ENCODE assay signal across 13 cellular contexts in genomic region chr1:23273450-23274133, GRCh38. TPM values are rescaled to one million over a fixed set of nuclear protein-coding genes. Genes with fewer than 3 reads are reported as not detected.
DNase-seq lines count a peak whose midpoint lies in the region; ATAC-seq, FAIRE-seq and TF ChIP-seq lines count a peak whose summit lies in the region.
"Had no signal": no experiment of that assay in that cellular context is flagged by ENCODE, and none has a peak within 500 bp of the region (broad histone marks: within the 10 kb centered on the region; RNA-seq: fewer than 3 reads in every experiment).

No MANE protein-coding gene starts in this region.

- peak overlapping the region; percentile 43 for H3K4me2 ChIP-seq in A549

- peaks cover 61% of the 10 kb centered on the region for H3K4me1 ChIP-seq in A549
- peaks cover 8% of the 10 kb centered on the region for H3K4me1 ChIP-seq in adipocyte (ENCODE audit: control insufficient read depth, insufficient read depth, low read length)
- H3K4me1 ChIP-seq in heart left ventricle = no peaks in the 10 kb centered on the region

- H3K4me3 ChIP-seq in A549 = no peak overlapping the region
- no peak overlapping the region for H3K4me3 ChIP-seq in adipocyte (ENCODE audit: low read length)
- no peak overlapping the region for H3K4me3 ChIP-seq in heart left ventricle
- H3K4me3 ChIP-seq: lower lobe of right lung had no signal

- DNase-seq in A549 (ENCODE audit: low read depth in 1 of 2, low spot score in 1 of 2) (peak; percentile 28 to 88), HFFc6 (peak; percentile 84), adipocyte (ENCODE audit: low read depth) (peak; percentile 76), foreskin melanocyte (peak; percentile 80), NCI-H2029 treated with DMSO at 0.1 percent for 48 hours (lab: John Stamatoyannopoulos, UW) (no peak), GM10248 (ENCODE audit: extremely low spot score) (no peak), NCI-H1048 (lab: John Stamatoyannopoulos, UW) (no peak), heart left ventricle (no peak)
- DNase-seq: lower lobe of right lung, NCI-H1105 treated with DMSO at 0.1 percent for 48 hours had no signal

- H3K36me3 Mint-ChIP-seq in HFFc6 (ENCODE audit: low read depth) = peaks cover 6% of the 10 kb centered on the region

- TF ChIP-seq POLR2A in A549 (IDR thresholded peaks at IDR 0.05; ENCODE audit: low read length) = no peak
- no peak for TF ChIP-seq POLR2A in heart left ventricle (IDR thresholded peaks at IDR 0.05)

- H3K9me3 ChIP-seq in A549 (no peaks in the 10 kb centered on the region), adipocyte (ENCODE audit: control insufficient read depth, low read length) (no peaks in the 10 kb centered on the region), heart left ventricle (no peaks in the 10 kb centered on the region)
- H3K9me3 ChIP-seq: lower lobe of right lung had no signal

- H3K27ac ChIP-seq in A549 (peak overlapping the region; percentile 74 to 83), heart left ventricle (no peak overlapping the region)
- H3K27ac ChIP-seq: lower lobe of right lung had no signal

- POLR2A ChIA-PET in A549 (lab: Yijun Ruan, JAX) (no interaction called here), GM10248 (lab: Yijun Ruan, JAX) (no interaction called here)

- WGBS in A549 (ENCODE audit: missing lambda C conversion rate) = 30% methylated on average over 8 of the region's 8 CpGs
- WGBS in heart left ventricle, 4 donors = 84 to 92% (median 86%) methylated on average over 8 of the region's 8 CpGs

- no peak for FAIRE-seq in A549 (lab: Jason Lieb, UNC)
- FAIRE-seq: H1 had no signal

- H3K9me3 Mint-ChIP-seq in HFFc6 = no peaks in the 10 kb centered on the region

- peaks cover 51% of the 10 kb centered on the region for H3K4me1 Mint-ChIP-seq in HFFc6 (ENCODE audit: low read depth)

- intact Hi-C loops in heart left ventricle (cut with DNase I) = loop anchor here in 7 of 10 donors (5.0 to 10.0 kb wide), 7 partner anchors 41 to 299 kb away; partner anchors contain the start of genes LACTBL1 (in 4 of the 7) and HTR1D (in 3 of the 7)

- H3K27me3 ChIP-seq in adipocyte (replicated peaks; ENCODE audit: control insufficient read depth, insufficient read depth, low read length) (no peaks in the 10 kb centered on the region), heart left ventricle (peaks cover 0 to 2% (median 0%) of the 10 kb centered on the region in 9 donors)

- H3K9ac ChIP-seq in adipocyte (ENCODE audit: low read length) = no peak overlapping the region

- peak; percentile 82 to 88 for ATAC-seq in A549
- ATAC-seq in heart left ventricle = no peak
- ATAC-seq: lower lobe of right lung had no signal

- TF ChIP-seq CTCF in A549 (IDR thresholded peaks at IDR 0.05) (no peak), HFFc6 (IDR thresholded peaks at IDR 0.05) (no peak), GM10248 (IDR thresholded peaks at IDR 0.05; ENCODE audit: control extremely low read depth, extremely low read depth, low read depth, missing control alignments) (no peak), heart left ventricle (IDR thresholded peaks at IDR 0.05) (no peak)

- peak; percentile 19 to 30; a peak in 2 of 5 replicates for TF ChIP-seq EP300 in A549 (IDR thresholded peaks at IDR 0.05)

- peaks cover 6% of the 10 kb centered on the region for H3K27me3 Mint-ChIP-seq in HFFc6 (ENCODE audit: insufficient read depth)

- H3K4me3 Mint-ChIP-seq in HFFc6 = no peak overlapping the region

- peak; percentile 19 to 27; a peak in 3 of 5 replicates for TF ChIP-seq RAD21 in A549 (conservative IDR thresholded peaks at IDR 0.05 in 1 of 2, IDR thresholded peaks at IDR 0.05 in 1 of 2)

- CTCF ChIA-PET in A549 (lab: Yijun Ruan, JAX) = interaction anchor here (0.6 to 5.6 kb wide), 10 partner anchors 11 to 194 kb away, joined by 3 to 25 read pairs (median 4); partner anchors contain the start of gene HTR1D
- CTCF ChIA-PET in GM10248 (lab: Yijun Ruan, JAX) = no interaction called here

- H3K36me3 ChIP-seq in adipocyte (ENCODE audit: control insufficient read depth, insufficient read depth, low read length, severe bottlenecking) (no peaks in the 10 kb centered on the region), heart left ventricle (no peaks in the 10 kb centered on the region)
- H3K36me3 ChIP-seq: lower lobe of right lung had no signal

- peak overlapping the region; percentile 67 for H3K27ac Mint-ChIP-seq in HFFc6

TF ChIP-seq in A549, 52 proteins besides CTCF, POLR2A, EP300 and RAD21 (continues in another document):
- TF ChIP-seq SREBF2 (IDR thresholded peaks at IDR 0.05) = no peak
- TF ChIP-seq GATA3 (IDR thresholded peaks at IDR 0.05; ENCODE audit: borderline replicate concordance) = peak; percentile 23; the same call in 1 of the 2 replicates
- TF ChIP-seq FOSL2 (IDR thresholded peaks at IDR 0.05) = no peak
- TF ChIP-seq FOSL2 (CRISPR knock-in tag; IDR thresholded peaks at IDR 0.05) = peak; percentile 29; the same call in 1 of the 2 replicates
- TF ChIP-seq RNF2 (IDR thresholded peaks at IDR 0.05; ENCODE audit: borderline replicate concordance, low read depth) = no peak
- 0 out of 2 replicates have a peak, but pooled peaks have one; percentile 32 for TF ChIP-seq MAX (IDR thresholded peaks at IDR 0.05)
- TF ChIP-seq CEBPB (IDR thresholded peaks at IDR 0.05) = peak; percentile 14 to 45; a peak in 1 of 4 replicates
- no peak for TF ChIP-seq NPAS2 (CRISPR knock-in tag; IDR thresholded peaks at IDR 0.05; ENCODE audit: borderline replicate concordance)
- TF ChIP-seq KDM5A (IDR thresholded peaks at IDR 0.05) = no peak
- TF ChIP-seq CHD2 (IDR thresholded peaks at IDR 0.05; ENCODE audit: low read length, partially characterized antibody) = no peak
- TF ChIP-seq EHF (CRISPR knock-in tag; IDR thresholded peaks at IDR 0.05) = no peak
- TF ChIP-seq JUN (IDR thresholded peaks at IDR 0.05) = no peak
- no peak for TF ChIP-seq REST (IDR thresholded peaks at IDR 0.05)
- no peak for TF ChIP-seq HES2 (IDR thresholded peaks at IDR 0.05)
- no peak for TF ChIP-seq ATOH8 (CRISPR knock-in tag; IDR thresholded peaks at IDR 0.05; ENCODE audit: low read depth)
- peak; percentile 25 for TF ChIP-seq MAFK (IDR thresholded peaks at IDR 0.05; ENCODE audit: partially characterized antibody)
- TF ChIP-seq USF2 (IDR thresholded peaks at IDR 0.05) = no peak
- TF ChIP-seq HOXB13 (CRISPR knock-in tag; IDR thresholded peaks at IDR 0.05; ENCODE audit: low read depth) = no peak
- no peak for TF ChIP-seq MYC (IDR thresholded peaks at IDR 0.05; ENCODE audit: borderline replicate concordance, low read length)

RNA-seq across cellular contexts. Expression of gene HTR1D, which starts 56.3 kb away (rescaled TPM):
- polyA plus RNA-seq in A549 (2011; rRNA removed) (8.5 and 11.2 TPM in 2 replicates), A549 (2017; fragmentation: RNase III; extraction: RNeasy Plus Mini Kit Qiagen cat#74134 plus additional on column Dnase treatment) (7.5 to 11.4 TPM (median 9.4 TPM) in 3 replicates), heart left ventricle (under 1 TPM; 0.01 to 0.04 TPM)
- polyA plus RNA-seq in A549 (2012; cell fraction: cytosol; rRNA removed) = 7.0 and 9.9 TPM in 2 replicates
- polyA plus RNA-seq in A549 (2012; cell fraction: nucleus; rRNA removed) = 7.2 TPM in 2 replicates
- polyA minus RNA-seq in A549 (2011; rRNA and poly(A)+ RNA removed) = 11.4 and 11.6 TPM in 2 replicates
- total RNA-seq in HFFc6 (2021; fragmentation: NEBNext Ultra II Directional; extraction: Animal tissue kit (Norgen Biotek cat#: 25700)) = under 1 TPM; 0.17 to 0.53 (median 0.44) TPM
- under 1 TPM in 2 of 9 donors, not detected in 7; 0.10 to 0.16 TPM for total RNA-seq in heart left ventricle
- total RNA-seq: cardiac septum, posterior vena cava had no signal

Comparison
In these comparisons a context has a peak if more than half of its experiments do, and no peak if none do; other contexts are left out.
1. ATAC-seq: peak in A549 (2 of 2); none in heart left ventricle (0 of 4).
2. DNase-seq: peak in A549 (2 of 2), HFFc6 (single experiment), adipocyte (single experiment) and foreskin melanocyte (single experiment); none in NCI-H2029 treated with DMSO at 0.1 percent for 48 hours (single experiment), GM10248 (single experiment), NCI-H1048 (single experiment) and heart left ventricle (0 of 5).
3. H3K27ac ChIP-seq: peak in A549 (2 of 2); none in heart left ventricle (0 of 12).